1 cellular context compared by ENCODE assay signal in the genomic region with DNA sequence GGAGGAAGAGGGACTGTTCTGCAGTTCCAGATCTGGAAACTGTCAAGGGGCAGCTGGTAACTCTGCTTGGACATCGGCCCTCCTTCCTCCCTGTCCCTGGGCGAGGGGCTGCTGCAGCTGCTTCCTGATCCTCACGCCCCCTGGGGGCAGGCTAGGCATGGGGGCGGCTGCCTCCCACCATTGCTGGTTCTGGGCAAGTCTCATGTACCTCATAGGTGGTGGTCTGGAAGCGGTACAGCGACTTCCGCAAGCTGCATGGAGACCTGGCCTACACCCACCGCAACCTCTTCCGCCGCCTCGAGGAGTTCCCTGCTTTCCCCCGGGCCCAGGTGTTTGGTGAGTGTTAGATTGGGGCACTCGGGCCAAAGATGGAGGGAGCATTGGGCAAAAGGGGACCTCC.
TF ChIP-seq lines count a peak whose summit lies in the region.

No MANE protein-coding gene starts in this region.

TF ChIP-seq in GM23338, 12 proteins besides CTCF, POLR2A, EP300 and RAD21 (continued from another document):
- no peak for TF ChIP-seq ZNF462 (CRISPR knock-in tag; IDR thresholded peaks at IDR 0.05)
- no peak for TF ChIP-seq POLR2AphosphoS5 (IDR thresholded peaks at IDR 0.05; ENCODE audit: low read depth)
